27 cellular contexts compared by ENCODE assay signal in the genomic region with DNA sequence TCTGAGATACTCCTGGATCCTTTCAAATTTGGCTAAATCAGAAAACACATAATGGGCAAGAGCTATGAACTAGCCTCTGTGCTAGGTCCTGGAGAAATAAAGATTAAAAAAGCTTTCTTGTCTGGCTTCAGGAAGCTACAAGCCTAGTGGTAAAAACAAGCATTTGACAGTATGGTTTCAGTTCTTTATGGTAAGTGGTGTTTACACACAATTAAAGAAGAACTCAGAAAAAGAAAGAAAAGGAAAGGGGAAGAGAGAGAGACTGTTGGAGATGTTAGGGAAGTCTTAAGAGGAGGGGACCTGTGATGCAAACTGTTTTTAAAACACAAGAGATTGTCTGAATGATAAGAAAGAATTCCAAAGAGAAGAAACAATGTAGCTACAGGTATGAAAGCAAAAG. TPM values are rescaled to one million over a fixed set of nuclear protein-coding genes. Genes with fewer than 3 reads are reported as not detected.
DNase-seq lines count a peak whose midpoint lies in the region; ATAC-seq and TF ChIP-seq lines count a peak whose summit lies in the region.
"Had no signal": no experiment of that assay in that cellular context is flagged by ENCODE, and none has a peak within 500 bp of the region (broad histone marks: within the 10 kb centered on the region; RNA-seq: fewer than 3 reads in every experiment).

No MANE protein-coding gene starts in this region.

- TF ChIP-seq CTCF in CD14-positive monocyte (IDR thresholded peaks at IDR 0.05) (no peak), OCI-LY3 (IDR thresholded peaks at IDR 0.05; ENCODE audit: low read depth, low read length) (peak; percentile 9; the same call in 1 of the 2 replicates)

- no peaks in the 10 kb centered on the region for H3K27me3 ChIP-seq in OCI-LY3 (ENCODE audit: low read depth, low read length)
- H3K27me3 ChIP-seq: BLaER1 treated with 17β-estradiol and CSF1 and Interleukin-3, amounts not matched to agents 10 nM and 100 nM; SJCRH30 had no signal

- peak overlapping the region; percentile 76 for H3K4me2 ChIP-seq in OCI-LY3 (ENCODE audit: low read length)

- H4K20me1 ChIP-seq in OCI-LY3 (ENCODE audit: insufficient read depth, low read length), result no peaks in the 10 kb centered on the region
- H4K20me1 ChIP-seq: BLaER1 treated with 17β-estradiol and CSF1 and Interleukin-3, amounts not matched to agents 10 nM and 100 nM had no signal

- H3K4me1 ChIP-seq in OCI-LY3 (ENCODE audit: low read length), result peaks cover 40% of the 10 kb centered on the region
- H3K4me1 ChIP-seq: HAP-1, SJCRH30 had no signal

- no peaks in the 10 kb centered on the region for H3K9me3 Mint-ChIP-seq in CD14-positive monocyte
- H3K9me3 Mint-ChIP-seq: CD8-positive, alpha-beta T cell; T-cell had no signal

- H3K4me3 Mint-ChIP-seq in CD14-positive monocyte, result peak overlapping the region in 1 of 2 donors; percentile 79
- H3K4me3 Mint-ChIP-seq: CD8-positive, alpha-beta T cell; T-cell had no signal

- ATAC-seq in stimulated activated naive CD8-positive, alpha-beta T cell treated with anti-CD3 and anti-CD28 coated beads, Interleukin-15, Interleukin-2, amounts not matched to agents 100 U/mL and 50 U/mL, for 24 hours, result no peak
- ATAC-seq in GM21619 (IDR thresholded peaks at IDR 0.05; ENCODE audit: unreplicated experiment) (no peak), HG03135 (IDR thresholded peaks at IDR 0.05; ENCODE audit: unreplicated experiment) (no peak)
- ATAC-seq: CD8-positive, alpha-beta T cell; GM12878; HepG2; T-cell had no signal

- H2AFZ ChIP-seq in OCI-LY3 (ENCODE audit: low read depth, low read length), result peak overlapping the region; percentile 2; the same call in 1 of the 2 replicates

- peak overlapping the region; percentile 33 for H3K4me3 ChIP-seq in OCI-LY3 (ENCODE audit: low read length)
- H3K4me3 ChIP-seq: BLaER1 treated with 17β-estradiol and CSF1 and Interleukin-3, amounts not matched to agents 10 nM and 100 nM; GM12878; HAP-1; SJCRH30 had no signal

- peak overlapping the region; percentile 74 for H3K27ac ChIP-seq in OCI-LY3 (ENCODE audit: low read length)
- H3K27ac ChIP-seq: HL-60, SJCRH30 had no signal

- peak overlapping the region; percentile 28 to 82 (median 76) for H3K27ac Mint-ChIP-seq in CD14-positive monocyte
- H3K27ac Mint-ChIP-seq: CD8-positive, alpha-beta T cell; T-cell had no signal

- intact Hi-C loops in CD14-positive monocyte (cut with micrococcal nuclease), result no loop called here

- H3K27me3 Mint-ChIP-seq in CD14-positive monocyte (ENCODE audit: low read depth in 3 of 3), result no peaks in the 10 kb centered on the region

- H3K79me2 ChIP-seq in OCI-LY3 (ENCODE audit: low read length), result no peaks in the 10 kb centered on the region

- H3K36me3 Mint-ChIP-seq in CD14-positive monocyte, result no peaks in the 10 kb centered on the region
- H3K36me3 Mint-ChIP-seq: CD8-positive, alpha-beta T cell; T-cell had no signal

- H3K36me3 ChIP-seq in OCI-LY3 (replicated peaks; ENCODE audit: low read depth, low read length), result no peaks in the 10 kb centered on the region
- H3K36me3 ChIP-seq: BLaER1 treated with 17β-estradiol and CSF1 and Interleukin-3, amounts not matched to agents 10 nM and 100 nM; HAP-1; SJCRH30 had no signal

- H3K9ac ChIP-seq in OCI-LY3 (ENCODE audit: low read length), result peak overlapping the region; percentile 45

- peaks cover 47% of the 10 kb centered on the region for H3K4me1 Mint-ChIP-seq in CD14-positive monocyte
- H3K4me1 Mint-ChIP-seq: T-cell had no signal

- no peaks in the 10 kb centered on the region for H3K9me3 ChIP-seq in OCI-LY3 (ENCODE audit: insufficient read depth, low read length)
- H3K9me3 ChIP-seq: BLaER1 treated with 17β-estradiol and CSF1 and Interleukin-3, amounts not matched to agents 10 nM and 100 nM; Caco-2; HAP-1; SJCRH30 had no signal

- no peak for DNase-seq in CD14-positive monocyte (ENCODE audit: low spot score)
- peak; percentile 95 for DNase-seq in MV-4-11 (lab: John Stamatoyannopoulos, UW)
- DNase-seq in globus pallidus (ENCODE audit: low spot score), result peak; percentile 43
- DNase-seq in NCI-H748 treated with DMSO at 0.1 percent for 48 hours (lab: John Stamatoyannopoulos, UW), result no peak
- DNase-seq in stimulated activated naive CD8-positive, alpha-beta T cell treated with anti-CD3 and anti-CD28 coated beads, Interleukin-15, Interleukin-2, amounts not matched to agents 100 U/mL and 50 U/mL, for 24 hours, result no peak
- DNase-seq: Caco-2; CD8-positive, alpha-beta T cell; GDM1; GOT3; Karpas-422; NCI-H1048; NCI-H1417; NCI-H1694; NCI-H2029 treated with DMSO at 0.1 percent for 48 hours; NCI-H69; NK-92 treated with Interleukin-12 subunit alpha and Interleukin-12 subunit beta, amount 100 ng/mL, for 24 hours; SJCRH30; T-cell had no signal

RNA-seq across cellular contexts. Expression of a gene that starts 1.8 kb away (rescaled TPM):
- not detected for polyA plus RNA-seq in CD14-positive monocyte
- polyA plus RNA-seq: AG04450, GM12878, HepG2 had no signal

RNA-seq across cellular contexts. Expression of a gene that starts 9.4 kb away (rescaled TPM):
- polyA plus RNA-seq in CD14-positive monocyte, result not detected
- polyA plus RNA-seq: AG04450, GM12878, HepG2 had no signal

Comparison
In these comparisons a context has a peak if more than half of its experiments do, and no peak if none do; other contexts are left out.
1. DNase-seq: peak in MV-4-11 (single experiment) and globus pallidus (single experiment); none in CD14-positive monocyte (single experiment), NCI-H748 treated with DMSO at 0.1 percent for 48 hours (single experiment) and stimulated activated naive CD8-positive, alpha-beta T cell treated with anti-CD3 and anti-CD28 coated beads, Interleukin-15, Interleukin-2, amounts not matched to agents 100 U/mL and 50 U/mL, for 24 hours (single experiment).